In genomic region chr9:86971742-86972141, GRCh38 we compare ENCODE assay signal across 28 cellular contexts. TPM values are rescaled to one million over a fixed set of nuclear protein-coding genes. Genes with fewer than 3 reads are reported as not detected.
DNase-seq lines count a peak whose midpoint lies in the region; ATAC-seq, FAIRE-seq and TF ChIP-seq lines count a peak whose summit lies in the region.
"Had no signal": no experiment of that assay in that cellular context is flagged by ENCODE, and none has a peak within 500 bp of the region (broad histone marks: within the 10 kb centered on the region; RNA-seq: fewer than 3 reads in every experiment).

No MANE protein-coding gene starts in this region.

- no peak overlapping the region for H3K4me3 ChIP-seq in breast epithelium
- no peak overlapping the region for H3K4me3 ChIP-seq in astrocyte (ENCODE audit: insufficient read depth, low read depth, low read length)
- H3K4me3 ChIP-seq in suprapubic skin, result no peak overlapping the region
- H3K4me3 ChIP-seq: GM12878, SJSA1 had no signal

- DNase-seq in breast epithelium (ENCODE audit: low spot score in 2 of 2) (no peak), MCF 10A (ENCODE audit: unreplicated experiment) (no peak), astrocyte (ENCODE audit: low read depth) (no peak), left ventricle myocardium superior (no peak), suprapubic skin (ENCODE audit: low spot score in 2 of 2) (no peak), NCI-H345 treated with DMSO at 0.1 percent for 48 hours (lab: John Stamatoyannopoulos, UW; ENCODE audit: unreplicated experiment) (no peak), nucleus accumbens (lab: John Stamatoyannopoulos, UW) (no peak)
- DNase-seq: BE2C; CD8-positive, alpha-beta memory T cell; DMS 273 treated with DMSO at 0.1 percent for 48 hours; DMS79; EL; GDM1; H7; IMR-90; KG1; MM.1S; NCI-H2029; NCI-H446 treated with DMSO at 0.1 percent for 48 hours; NCI-H526; NCI-H82; NK-92 treated with Interleukin-12 subunit alpha and Interleukin-12 subunit beta, amount 100 ng/mL, for 24 hours; PC-3 had no signal

- H3K9me3 ChIP-seq in breast epithelium (no peaks in the 10 kb centered on the region), astrocyte (ENCODE audit: insufficient read depth, low read depth, low read length) (no peaks in the 10 kb centered on the region), suprapubic skin (no peaks in the 10 kb centered on the region)
- H3K9me3 ChIP-seq: BE2C, SJSA1 had no signal

- H3K27ac Mint-ChIP-seq in MCF 10A (ENCODE audit: low read depth, unreplicated experiment) (no peak overlapping the region), astrocyte (ENCODE audit: unreplicated experiment) (no peak overlapping the region)
- H3K27ac Mint-ChIP-seq: CD14-positive monocyte; CD8-positive, alpha-beta memory T cell had no signal

- H3K36me3 Mint-ChIP-seq in MCF 10A (ENCODE audit: insufficient read depth, unreplicated experiment) (no peaks in the 10 kb centered on the region), astrocyte (ENCODE audit: low read depth, unreplicated experiment) (no peaks in the 10 kb centered on the region)
- H3K36me3 Mint-ChIP-seq: CD14-positive monocyte; CD8-positive, alpha-beta memory T cell had no signal

- H3K27me3 ChIP-seq in breast epithelium (no peaks in the 10 kb centered on the region), astrocyte (ENCODE audit: insufficient read depth, low read length) (peaks cover 2% of the 10 kb centered on the region), suprapubic skin (no peaks in the 10 kb centered on the region)
- H3K27me3 ChIP-seq: BE2C had no signal

- intact Hi-C loops in breast epithelium (cut with DNase I; ENCODE audit: low total_unique reads) (loop anchor here (5.0 kb wide), 1 partner anchor 271 kb away; no protein-coding TSS in a partner anchor), MCF 10A (cut with micrococcal nuclease) (no loop called here), left ventricle myocardium superior (cut with micrococcal nuclease) (no loop called here)

- TF ChIP-seq EP300 in suprapubic skin (IDR thresholded peaks at IDR 0.05), result no peak

- H3K9me3 Mint-ChIP-seq in MCF 10A (ENCODE audit: unreplicated experiment), result no peaks in the 10 kb centered on the region
- no peaks in the 10 kb centered on the region for H3K9me3 Mint-ChIP-seq in astrocyte (ENCODE audit: unreplicated experiment)
- H3K9me3 Mint-ChIP-seq: CD8-positive, alpha-beta memory T cell had no signal

- CTCF ChIA-PET in MCF 10A (lab: Yijun Ruan, JAX), result no interaction called here

- H3K79me2 ChIP-seq in astrocyte (ENCODE audit: insufficient read depth, low read length), result no peaks in the 10 kb centered on the region

- H3K36me3 ChIP-seq in breast epithelium (no peaks in the 10 kb centered on the region), astrocyte (ENCODE audit: insufficient read depth, low read length) (no peaks in the 10 kb centered on the region), suprapubic skin (no peaks in the 10 kb centered on the region)
- H3K36me3 ChIP-seq: BE2C, SJSA1 had no signal

- no peak overlapping the region for H2AFZ ChIP-seq in astrocyte (ENCODE audit: low read depth, low read length)

- ATAC-seq in left ventricle myocardium superior (peak; percentile 59), HG03521 (IDR thresholded peaks at IDR 0.05; ENCODE audit: unreplicated experiment) (no peak)
- ATAC-seq: GM12878, PC-3 had no signal

- peak overlapping the region; percentile 41 to 80 for H3K27ac ChIP-seq in breast epithelium
- H3K27ac ChIP-seq in astrocyte (ENCODE audit: low read depth, low read length), result no peak overlapping the region
- peak overlapping the region; percentile 61 for H3K27ac ChIP-seq in suprapubic skin
- H3K27ac ChIP-seq: 22Rv1, SJSA1 had no signal

- no peak for TF ChIP-seq CTCF in breast epithelium (IDR thresholded peaks at IDR 0.05)
- TF ChIP-seq CTCF in MCF 10A (IDR thresholded peaks at IDR 0.05; ENCODE audit: unreplicated experiment), result no peak
- no peak for TF ChIP-seq CTCF in astrocyte (IDR thresholded peaks at IDR 0.05; ENCODE audit: insufficient read depth, low read depth, low read length)
- TF ChIP-seq CTCF in suprapubic skin (IDR thresholded peaks at IDR 0.05), result no peak

- peaks cover 11% of the 10 kb centered on the region for H3K4me1 Mint-ChIP-seq in MCF 10A (ENCODE audit: insufficient read depth, unreplicated experiment)
- peaks cover 14% of the 10 kb centered on the region for H3K4me1 Mint-ChIP-seq in astrocyte (ENCODE audit: low read depth, unreplicated experiment)
- H3K4me1 Mint-ChIP-seq: CD14-positive monocyte; CD8-positive, alpha-beta memory T cell had no signal

- H3K4me2 ChIP-seq in astrocyte (ENCODE audit: low read length), result no peak overlapping the region

- POLR2A ChIA-PET in MCF 10A (lab: Yijun Ruan, JAX), result interaction anchor here (2.1 to 4.9 kb wide), 2 partner anchors 8 to 13 kb away, joined by 6 to 14 read pairs; no protein-coding TSS in a partner anchor

- H3K9ac ChIP-seq in astrocyte (ENCODE audit: low read length), result no peak overlapping the region

- H3K27me3 Mint-ChIP-seq in MCF 10A (ENCODE audit: insufficient read depth, unreplicated experiment) (no peaks in the 10 kb centered on the region), astrocyte (ENCODE audit: low read depth, unreplicated experiment) (peaks cover 11% of the 10 kb centered on the region)

- no peaks in the 10 kb centered on the region for H3K4me1 ChIP-seq in breast epithelium
- no peaks in the 10 kb centered on the region for H3K4me1 ChIP-seq in astrocyte (ENCODE audit: insufficient read depth, low read length)
- peaks cover 25% of the 10 kb centered on the region for H3K4me1 ChIP-seq in suprapubic skin
- H3K4me1 ChIP-seq: BE2C had no signal

- no TSS peak for BruUV-seq in MCF 10A (replicated peaks; lab: Mats Ljungman, UMichigan)

- TF ChIP-seq POLR2A in breast epithelium (IDR thresholded peaks at IDR 0.05), result no peak
- no peak for TF ChIP-seq POLR2A in suprapubic skin (IDR thresholded peaks at IDR 0.05)

- H4K20me1 ChIP-seq in astrocyte (ENCODE audit: insufficient read depth, low read length), result no peaks in the 10 kb centered on the region

- H3K4me3 Mint-ChIP-seq in MCF 10A (ENCODE audit: unreplicated experiment) (no peak overlapping the region), astrocyte (ENCODE audit: unreplicated experiment) (no peak overlapping the region)
- H3K4me3 Mint-ChIP-seq: CD14-positive monocyte; CD8-positive, alpha-beta memory T cell had no signal

- peak; percentile 32 for FAIRE-seq in astrocyte (lab: Jason Lieb, UNC)
- FAIRE-seq: GM12878 had no signal

RNA-seq across cellular contexts. Expression of gene GAS1, which starts 24.4 kb away (rescaled TPM):
- total RNA-seq in breast epithelium (10 to 100 TPM; 48.2 to 99.9 (median 79.8) TPM), MCF 10A (2022) (11.0 and 11.4 TPM in 2 replicates), astrocyte (4.3 and 5.1 TPM in 2 replicates), left ventricle myocardium superior (19.7 TPM), suprapubic skin (10 to 100 TPM; 22.8 to 50.6 (median 40.1) TPM)
- total RNA-seq: GM12878, PC-3 had no signal
